Comparison of ENCODE assay signal across 23 cellular contexts in genomic region chr1:178124115-178124514, GRCh38. TPM values are rescaled to one million over a fixed set of nuclear protein-coding genes. Genes with fewer than 3 reads are reported as not detected.
DNase-seq lines count a peak whose midpoint lies in the region; ATAC-seq, FAIRE-seq and TF ChIP-seq lines count a peak whose summit lies in the region.
"Had no signal": no experiment of that assay in that cellular context is flagged by ENCODE, and none has a peak within 500 bp of the region (broad histone marks: within the 10 kb centered on the region; RNA-seq: fewer than 3 reads in every experiment).

No MANE protein-coding gene starts in this region.

- H3K27me3 ChIP-seq in A673 (replicated peaks; ENCODE audit: insufficient read depth, low read depth, low read length, poor library complexity): no peaks in the 10 kb centered on the region
- no peaks in the 10 kb centered on the region for H3K27me3 ChIP-seq in mammary epithelial cell (ENCODE audit: insufficient read depth, low read length)
- no peaks in the 10 kb centered on the region for H3K27me3 ChIP-seq in CD8-positive, alpha-beta T cell (ENCODE audit: insufficient read depth, low read length)

- no peak for ATAC-seq in CD8-positive, alpha-beta T cell
- ATAC-seq in GM21526 (IDR thresholded peaks at IDR 0.05; ENCODE audit: low FRiP score, unreplicated experiment): no peak
- ATAC-seq: SK-N-SH treated with all-trans-retinoic acid at 6 μM for 48 hours had no signal

- no peak overlapping the region for H2AFZ ChIP-seq in mammary epithelial cell (ENCODE audit: low read depth, low read length)
- H2AFZ ChIP-seq: GM23248 had no signal

- H4K20me1 ChIP-seq in mammary epithelial cell (ENCODE audit: insufficient read depth, low read length): no peaks in the 10 kb centered on the region

- in situ Hi-C loops in mammary epithelial cell (cut with MboI; ENCODE audit: low sequenced_read_pairs in 2 of 2): no loop called here

- no peaks in the 10 kb centered on the region for H3K36me3 Mint-ChIP-seq in CD8-positive, alpha-beta T cell

- H3K9ac ChIP-seq in mammary epithelial cell (ENCODE audit: insufficient read depth, low read length) (no peak overlapping the region), kidney (ENCODE audit: low read length in 2 of 2) (no peak overlapping the region)
- H3K9ac ChIP-seq: GM23248 had no signal

- no peaks in the 10 kb centered on the region for H3K36me3 ChIP-seq in A673 (ENCODE audit: insufficient read depth, low read length, poor library complexity, severe bottlenecking)
- H3K36me3 ChIP-seq in HEK293 (ENCODE audit: control insufficient read depth in 2 of 2, insufficient read depth in 1 of 2, low read length in 2 of 2): no peaks in the 10 kb centered on the region
- H3K36me3 ChIP-seq in mammary epithelial cell (ENCODE audit: insufficient read depth, low read length): peaks cover 1% of the 10 kb centered on the region
- H3K36me3 ChIP-seq in kidney (ENCODE audit: control insufficient read depth in 1 of 2, insufficient read depth in 2 of 2, low read length in 2 of 2): no peaks in the 10 kb centered on the region
- H3K36me3 ChIP-seq in CD8-positive, alpha-beta T cell (ENCODE audit: insufficient read depth, low read length): no peaks in the 10 kb centered on the region

- H3K9me3 ChIP-seq in A673 (ENCODE audit: low read depth, low read length, poor library complexity, severe bottlenecking) (no peaks in the 10 kb centered on the region), HEK293 (ENCODE audit: control insufficient read depth, insufficient read depth, low read depth, low read length) (no peaks in the 10 kb centered on the region), mammary epithelial cell (replicated peaks; ENCODE audit: insufficient read depth, low read length) (no peaks in the 10 kb centered on the region), kidney (ENCODE audit: control insufficient read depth in 1 of 2, low read length in 2 of 2) (no peaks in the 10 kb centered on the region)
- no peaks in the 10 kb centered on the region for H3K9me3 ChIP-seq in CD8-positive, alpha-beta T cell (ENCODE audit: low read length)

- POLR2A ChIA-PET in A673 (lab: Charles Lee; ENCODE audit: low non-redundant PET) (no interaction called here), HEK293 (lab: Yijun Ruan, JAX) (interaction anchor here (2.4 kb wide), 1 partner anchor 30 kb away, joined by 7 read pairs; the partner anchor contains the start of gene RASAL2)
- POLR2A ChIA-PET in CD8-positive, alpha-beta T cell (lab: Charles Lee): no interaction called here

- TF ChIP-seq CTCF in A673 (conservative IDR thresholded peaks at IDR 0.05; ENCODE audit: low read depth, low read length) (no peak), HEK293 (tag by site-specific recombination; IDR thresholded peaks at IDR 0.05) (no peak), mammary epithelial cell (conservative IDR thresholded peaks at IDR 0.05 in 1 of 2, IDR thresholded peaks at IDR 0.05 in 1 of 2; ENCODE audit: extremely low read depth in 1 of 2, insufficient read depth in 1 of 2, low read depth in 1 of 2, low read length in 2 of 2) (no peak), kidney (IDR thresholded peaks at IDR 0.05; ENCODE audit: borderline replicate concordance, extremely low read depth, insufficient read depth) (no peak)
- TF ChIP-seq CTCF in CD8-positive, alpha-beta T cell (IDR thresholded peaks at IDR 0.05): no peak

- no peak overlapping the region for H3K4me3 Mint-ChIP-seq in CD8-positive, alpha-beta T cell

- H3K27ac ChIP-seq in A673 (ENCODE audit: low read depth, low read length, poor library complexity, severe bottlenecking) (no peak overlapping the region), HEK293 (ENCODE audit: extremely low read depth, low read depth, low read length) (no peak overlapping the region), mammary epithelial cell (ENCODE audit: insufficient read depth, low read depth, low read length) (peak overlapping the region; percentile 38), kidney (ENCODE audit: low read depth in 2 of 2, low read length in 2 of 2) (no peak overlapping the region)
- H3K27ac ChIP-seq in CD8-positive, alpha-beta T cell (ENCODE audit: low read depth, low read length): no peak overlapping the region
- H3K27ac ChIP-seq: GM23248 had no signal

- CTCF ChIA-PET in A673 (lab: Charles Lee) (no interaction called here), HEK293 (lab: Yijun Ruan, JAX) (interaction anchor here (0.6 to 0.9 kb wide), 3 partner anchors 93 to 1864 kb away, joined by 3 read pairs; no protein-coding TSS in a partner anchor), mammary epithelial cell (lab: Charles Lee; ENCODE audit: low non-redundant PET) (no interaction called here)
- CTCF ChIA-PET in CD8-positive, alpha-beta T cell (lab: Charles Lee): no interaction called here

- H3K4me1 Mint-ChIP-seq in CD8-positive, alpha-beta T cell (ENCODE audit: low read depth): no peaks in the 10 kb centered on the region

- no peak overlapping the region for H3K4me3 ChIP-seq in A673 (ENCODE audit: low read depth, low read length, poor library complexity, severe bottlenecking)
- no peak overlapping the region for H3K4me3 ChIP-seq in HEK293 (ENCODE audit: low read depth, low read length)
- H3K4me3 ChIP-seq in mammary epithelial cell (replicated peaks in 1 of 3; ENCODE audit: insufficient read depth in 1 of 3, low read depth in 2 of 3, low read length in 3 of 3): no peak overlapping the region
- no peak overlapping the region for H3K4me3 ChIP-seq in kidney (ENCODE audit: low read length in 2 of 2)
- H3K4me3 ChIP-seq in CD8-positive, alpha-beta T cell (ENCODE audit: low read depth, low read length): no peak overlapping the region
- H3K4me3 ChIP-seq: GM23248 had no signal

- H3K27ac Mint-ChIP-seq in CD8-positive, alpha-beta T cell: no peak overlapping the region

- peak overlapping the region; percentile 6 for H3K4me2 ChIP-seq in mammary epithelial cell (ENCODE audit: insufficient read depth, low read depth, low read length)

- no peaks in the 10 kb centered on the region for H3K27me3 Mint-ChIP-seq in CD8-positive, alpha-beta T cell (ENCODE audit: low read depth)

- no peak for FAIRE-seq in kidney (lab: Jason Lieb, UNC)
- FAIRE-seq: G401.6 had no signal

- dilution Hi-C loops in mammary epithelial cell (cut with HindIII; ENCODE audit: low sequenced_read_pairs): loop anchor here (5.0 kb wide), 1 partner anchor 92 kb away; no protein-coding TSS in a partner anchor

- peaks cover 19% of the 10 kb centered on the region for H3K4me1 ChIP-seq in A673 (ENCODE audit: insufficient read depth, low read length, poor library complexity, severe bottlenecking)
- H3K4me1 ChIP-seq in HEK293 (ENCODE audit: control insufficient read depth, insufficient read depth, low read length): peaks cover 6% of the 10 kb centered on the region
- H3K4me1 ChIP-seq in mammary epithelial cell (ENCODE audit: insufficient read depth, low read length): peaks cover 63% of the 10 kb centered on the region
- H3K4me1 ChIP-seq in kidney (ENCODE audit: control insufficient read depth in 1 of 2, insufficient read depth in 1 of 2, low read depth in 1 of 2, low read length in 2 of 2): peaks cover 0 to 5% of the 10 kb centered on the region in 2 donors
- no peaks in the 10 kb centered on the region for H3K4me1 ChIP-seq in CD8-positive, alpha-beta T cell (ENCODE audit: insufficient read depth, low read length)

- BruUV-seq in A673 (replicated peaks; lab: Mats Ljungman, UMichigan): no TSS peak
- no TSS peak for BruUV-seq in mammary epithelial cell (replicated peaks; lab: Mats Ljungman, UMichigan)

- peaks cover 81% of the 10 kb centered on the region for H3K79me2 ChIP-seq in mammary epithelial cell (ENCODE audit: insufficient read depth, low read length)

- intact Hi-C loops in A673 (cut with micrococcal nuclease; ENCODE audit: unreplicated experiment) (no loop called here), mammary epithelial cell (cut with micrococcal nuclease) (no loop called here), kidney (cut with DNase I) (no loop called here)
- intact Hi-C loops in CD8-positive, alpha-beta T cell (cut with DNase I, micrococcal nuclease): no loop called here

- H3K9me3 Mint-ChIP-seq in CD8-positive, alpha-beta T cell: peaks cover 8% of the 10 kb centered on the region

- DNase-seq in A673 (ENCODE audit: low spot score): peak; percentile 21
- no peak for DNase-seq in mammary epithelial cell
- peak; percentile 28 for DNase-seq in myocyte (ENCODE audit: low read depth)
- DNase-seq in kidney: no peak
- no peak for DNase-seq in CD8-positive, alpha-beta T cell
- DNase-seq in cortex of kidney (lab: John Stamatoyannopoulos, UW): no peak
- DNase-seq: ACHN, C1 segment of cervical spinal cord, DMS79 treated with DMSO at 0.1 percent for 48 hours, GM23248, HCEC 1CT, Kasumi-1, NCI-H1092 treated with DMSO at 0.1 percent for 48 hours, NCI-H146, NCI-H2029 treated with DMSO at 0.1 percent for 48 hours, NCI-H446 treated with DMSO at 0.1 percent for 48 hours, NCI-H69, RPMI8226, SIG-M5 had no signal

TF ChIP-seq in HEK293, 187 proteins besides CTCF, POLR2A, EP300 and RAD21 (continues in another document):
- TF ChIP-seq ZNF747 (tag by site-specific recombination; IDR thresholded peaks at IDR 0.05) (no peak), ZFP69B (tag by site-specific recombination; IDR thresholded peaks at IDR 0.05) (no peak)

RNA-seq across cellular contexts. Expression of gene RASAL2, which starts 30.2 kb away (rescaled TPM):
- total RNA-seq in A673 (2021) (8.2 and 8.3 TPM in 2 replicates), mammary epithelial cell (10 to 100 TPM; 45.3 to 53.7 TPM), myocyte (21.3 and 24.3 TPM in 2 replicates), kidney (26.5 TPM)
- polyA plus RNA-seq in mammary epithelial cell (34.0 TPM), kidney (ENCODE audit: insufficient read depth, low read depth, low replicate concordance) (2.2 TPM)
- polyA minus RNA-seq in mammary epithelial cell: 61.1 TPM
- 13.1 TPM for polyA plus RNA-seq in myocyte (2012)
- total RNA-seq in CD8-positive, alpha-beta T cell: not detected

Comparison
In these comparisons a context has a peak if more than half of its experiments do, and no peak if none do; other contexts are left out.
1. DNase-seq: peak in A673 (single experiment) and myocyte (single experiment); none in mammary epithelial cell (single experiment), kidney (single experiment), CD8-positive, alpha-beta T cell (0 of 7) and cortex of kidney (single experiment).